Comparison of ENCODE assay signal across 9 cellular contexts in genomic region chrX:120146323-120146722, GRCh38. TPM values are rescaled to one million over a fixed set of nuclear protein-coding genes. Genes with fewer than 3 reads are reported as not detected.
"Had no signal": no experiment of that assay in that cellular context is flagged by ENCODE, and none has a peak within 500 bp of the region (broad histone marks: within the 10 kb centered on the region; RNA-seq: fewer than 3 reads in every experiment).

No MANE protein-coding gene starts in this region.

RNA-seq across cellular contexts. Expression of gene RHOXF2, which starts 12.1 kb away (rescaled TPM):
- total RNA-seq: LHCN-M2, MCF 10A, NCI-H460, OCI-LY7, PC-3, Peyer's patch, Right ventricle myocardium superior, SJSA1 had no signal
- polyA plus RNA-seq: SK-N-SH had no signal

RNA-seq across cellular contexts. Expression of gene RHOXF1, which starts 30.6 kb away (rescaled TPM):
- total RNA-seq: LHCN-M2, MCF 10A, NCI-H460, PC-3, Right ventricle myocardium superior, SJSA1 had no signal
